Comparison of ENCODE assay signal across 8 cellular contexts in genomic region chr10:117373848-117374505, GRCh38. TPM values are rescaled to one million over a fixed set of nuclear protein-coding genes. Genes with fewer than 3 reads are reported as not detected.
DNase-seq lines count a peak whose midpoint lies in the region; ATAC-seq and TF ChIP-seq lines count a peak whose summit lies in the region.

No MANE protein-coding gene starts in this region.

- H3K27ac ChIP-seq in ovary, result peak overlapping the region; percentile 30 to 93

- no peak for TF ChIP-seq EP300 in ovary (IDR thresholded peaks at IDR 0.05)

- H3K4me3 ChIP-seq in ovary, result peak overlapping the region; percentile 77

- WGBS in ovary, 3 donors, result 1% methylated on average over 24 to 31 of the region's 31 CpGs

- H3K27me3 ChIP-seq in ovary, result no peaks in the 10 kb centered on the region

- DNase-seq in DMS114 treated with DMSO at 0.1 percent for 48 hours (lab: John Stamatoyannopoulos, UW; ENCODE audit: unreplicated experiment), result peak; percentile 30
- peak; percentile 24 for DNase-seq in H4 (ENCODE audit: low spot score)
- DNase-seq in OCI-M1 (lab: John Stamatoyannopoulos, UW), result peak; percentile 71
- DNase-seq in activated naive CD4-positive, alpha-beta T cell treated with anti-CD3 and anti-CD28 coated beads, Interleukin-2, amount 50 U/mL, for 16 hours, result peak; percentile 26
- peak; percentile 87 for DNase-seq in Right ventricle myocardium inferior (ENCODE audit: missing footprints)
- DNase-seq in ovary, result peak; percentile 19 to 56 (median 42)
- no peak for DNase-seq in NCI-H524 treated with DMSO at 0.1 percent for 48 hours (lab: John Stamatoyannopoulos, UW)
- DNase-seq in NCI-H2107 treated with DMSO at 0.1 percent for 48 hours (lab: John Stamatoyannopoulos, UW; ENCODE audit: unreplicated experiment), result no peak

- ATAC-seq in Right ventricle myocardium inferior, result peak; percentile 36

- TF ChIP-seq POLR2A in ovary (IDR thresholded peaks at IDR 0.05), result no peak

- intact Hi-C loops in Right ventricle myocardium inferior (cut with DNase I), result loop anchor here (10.0 kb wide), 1 partner anchor 671 kb away; the partner anchor contains the start of gene RAB11FIP2
- intact Hi-C loops in ovary (cut with DNase I), result loop anchor here in 1 of 4 donors (10.0 kb wide), 1 partner anchor 161 kb away; no protein-coding TSS in a partner anchor

- no peak for TF ChIP-seq CTCF in ovary (IDR thresholded peaks at IDR 0.05)

- H3K9me3 ChIP-seq in ovary, result no peaks in the 10 kb centered on the region

- peaks cover 9% of the 10 kb centered on the region for H3K4me1 ChIP-seq in ovary (ENCODE audit: insufficient read depth)

- no peaks in the 10 kb centered on the region for H3K36me3 ChIP-seq in ovary

RNA-seq across cellular contexts. Expression of gene PDZD8, which starts 1.3 kb away (rescaled TPM):
- total RNA-seq in H4 (2014; rRNA removed; shearing (Covaris generic)), result 9.5 and 11.0 TPM in 2 replicates
- 20.0 TPM for total RNA-seq in Right ventricle myocardium inferior
- total RNA-seq in ovary, result 10 to 100 TPM; 19.3 to 49.6 (median 39.9) TPM
- polyA plus RNA-seq in ovary, result 10 to 100 TPM in 1 of 2 donors, 1 to 10 TPM in 1; 8.0 to 24.6 TPM

Comparison
In these comparisons a context has a peak if more than half of its experiments do, and no peak if none do; other contexts are left out.
1. DNase-seq: peak in DMS114 treated with DMSO at 0.1 percent for 48 hours (single experiment), H4 (single experiment), OCI-M1 (single experiment), activated naive CD4-positive, alpha-beta T cell treated with anti-CD3 and anti-CD28 coated beads, Interleukin-2, amount 50 U/mL, for 16 hours (single experiment), Right ventricle myocardium inferior (single experiment) and ovary (5 of 5); none in NCI-H524 treated with DMSO at 0.1 percent for 48 hours (single experiment) and NCI-H2107 treated with DMSO at 0.1 percent for 48 hours (single experiment).